Comparison of ENCODE assay signal across 17 cellular contexts in genomic region chr21:27831177-27831576, GRCh38.
A peak's percentile ranks its signal among the peaks of the same experiment; 100 is the strongest.
DNase-seq lines count a peak whose midpoint lies in the region; ATAC-seq and TF ChIP-seq lines count a peak whose summit lies in the region.
"Had no signal": no experiment of that assay in that cellular context is flagged by ENCODE, and none has a peak within 500 bp of the region (broad histone marks: within the 10 kb centered on the region; RNA-seq: fewer than 3 reads in every experiment).

No MANE protein-coding gene starts in this region.

- intact Hi-C loops in dorsolateral prefrontal cortex (cut with DNase I), result no loop called here

- TF ChIP-seq CTCF in fibroblast of villous mesenchyme (IDR thresholded peaks at IDR 0.05; ENCODE audit: insufficient read depth, low read depth, low read length) (no peak), RWPE1 (conservative IDR thresholded peaks at IDR 0.05; ENCODE audit: low read depth) (no peak), dorsolateral prefrontal cortex (IDR thresholded peaks at IDR 0.05 in 54 of 56, conservative IDR thresholded peaks at IDR 0.05 in 2 of 56; ENCODE audit: low read depth in 1 of 56, partially characterized antibody in 56 of 56) (no peak)

- H3K9me3 ChIP-seq in adipocyte (ENCODE audit: control insufficient read depth, low read length), result peaks cover 8% of the 10 kb centered on the region
- H3K9me3 ChIP-seq: Caco-2 had no signal

- CTCF ChIA-PET in RWPE1 (lab: Yijun Ruan, JAX), result no interaction called here

- peak; percentile 30 for DNase-seq in EH (ENCODE audit: low read depth)
- DNase-seq in adipocyte (ENCODE audit: low read depth), result peak; percentile 29
- DNase-seq in fibroblast of villous mesenchyme (ENCODE audit: low read depth), result peak; percentile 47
- no peak for DNase-seq in activated naive CD4-positive, alpha-beta T cell treated with anti-CD3 and anti-CD28 coated beads, Interleukin-2, amount 50 U/mL, for 72 hours (ENCODE audit: low spot score in 2 of 2)
- DNase-seq in RWPE1 (ENCODE audit: low spot score), result no peak
- no peak for DNase-seq in dorsolateral prefrontal cortex
- DNase-seq: ACHN; AML-193; Caco-2; CD4-positive, alpha-beta T cell; DMS153; DMS79; GF-D8; H9 had no signal

- H3K4me3 ChIP-seq in adipocyte (ENCODE audit: low read length) (no peak overlapping the region), fibroblast of villous mesenchyme (ENCODE audit: low read depth, low read length) (no peak overlapping the region), dorsolateral prefrontal cortex (no peak overlapping the region)
- H3K4me3 ChIP-seq: K562 had no signal

- POLR2A ChIA-PET in RWPE1 (lab: Yijun Ruan, JAX; ENCODE audit: low non-redundant PET), result no interaction called here

- no peak for ATAC-seq in activated naive CD4-positive, alpha-beta T cell treated with anti-CD3 and anti-CD28 coated beads, Interleukin-2, amount 50 U/mL, for 72 hours
- no peak for ATAC-seq in HG02970 (IDR thresholded peaks at IDR 0.05; ENCODE audit: low FRiP score, unreplicated experiment)
- ATAC-seq: K562 had no signal

- H3K4me1 ChIP-seq in adipocyte (ENCODE audit: control insufficient read depth, insufficient read depth, low read length), result peaks cover 14% of the 10 kb centered on the region

- H3K27ac ChIP-seq in RWPE1 (no peak overlapping the region), dorsolateral prefrontal cortex (no peak overlapping the region)
- H3K27ac ChIP-seq: C4-2B had no signal

- no peak overlapping the region for H3K9ac ChIP-seq in adipocyte (ENCODE audit: low read length)

- H3K27ac Mint-ChIP-seq in activated naive CD4-positive, alpha-beta T cell treated with anti-CD3 and anti-CD28 coated beads, Interleukin-2, amount 50 U/mL, for 72 hours, result no peak overlapping the region
- H3K27ac Mint-ChIP-seq: CD4-positive, alpha-beta T cell; H9 had no signal

- H3K9me3 Mint-ChIP-seq in activated naive CD4-positive, alpha-beta T cell treated with anti-CD3 and anti-CD28 coated beads, Interleukin-2, amount 50 U/mL, for 72 hours, result peaks cover 4 to 9% of the 10 kb centered on the region in 2 donors

- H3K36me3 ChIP-seq in adipocyte (ENCODE audit: control insufficient read depth, insufficient read depth, low read length, severe bottlenecking), result no peaks in the 10 kb centered on the region

- peaks cover 0 to 4% of the 10 kb centered on the region in 2 donors for H3K36me3 Mint-ChIP-seq in activated naive CD4-positive, alpha-beta T cell treated with anti-CD3 and anti-CD28 coated beads, Interleukin-2, amount 50 U/mL, for 72 hours

- no peaks in the 10 kb centered on the region for H3K27me3 ChIP-seq in adipocyte (replicated peaks; ENCODE audit: control insufficient read depth, insufficient read depth, low read length)
- no peaks in the 10 kb centered on the region for H3K27me3 ChIP-seq in dorsolateral prefrontal cortex

Comparison
In these comparisons a context has a peak if more than half of its experiments do, and no peak if none do; other contexts are left out.
1. DNase-seq: peak in EH (single experiment), adipocyte (single experiment) and fibroblast of villous mesenchyme (single experiment); none in activated naive CD4-positive, alpha-beta T cell treated with anti-CD3 and anti-CD28 coated beads, Interleukin-2, amount 50 U/mL, for 72 hours (0 of 2), RWPE1 (single experiment) and dorsolateral prefrontal cortex (0 of 10).